9 cellular contexts compared by ENCODE assay signal in the genomic region with DNA sequence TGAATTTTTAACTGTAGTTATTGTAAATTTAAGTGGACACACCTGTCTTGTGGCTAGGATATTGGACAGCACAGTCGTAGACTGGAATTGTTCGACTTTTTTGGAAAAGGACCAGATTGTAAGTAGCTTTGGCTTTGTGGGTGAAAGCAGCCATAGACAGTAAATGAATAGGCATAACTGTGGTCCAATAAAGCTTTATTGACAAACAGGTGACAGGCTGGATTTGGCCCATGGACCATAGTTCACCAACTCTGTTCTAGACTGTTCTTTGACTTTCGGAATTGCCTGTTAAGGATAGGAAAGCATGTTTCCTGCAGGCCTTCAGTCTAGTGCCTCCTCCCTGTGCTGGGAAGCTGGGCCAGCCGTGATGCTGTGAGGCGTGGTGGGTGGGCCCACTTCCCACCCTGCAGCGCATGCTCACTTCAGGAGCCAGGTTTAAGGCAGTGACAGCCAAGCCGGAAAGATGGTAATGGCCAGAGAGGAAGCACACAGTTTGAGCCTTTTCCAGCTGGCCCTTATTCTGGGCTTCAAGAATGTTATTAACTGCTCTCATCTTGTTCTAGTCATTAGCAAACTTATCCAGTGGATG. TPM values are rescaled to one million over a fixed set of nuclear protein-coding genes. Genes with fewer than 3 reads are reported as not detected.
DNase-seq lines count a peak whose midpoint lies in the region; ATAC-seq and TF ChIP-seq lines count a peak whose summit lies in the region.
"Had no signal": no experiment of that assay in that cellular context is flagged by ENCODE, and none has a peak within 500 bp of the region (broad histone marks: within the 10 kb centered on the region; RNA-seq: fewer than 3 reads in every experiment).

No MANE protein-coding gene starts in this region.

- peak overlapping the region in 1 of 2 experiments; percentile 34 for H3K18ac ChIP-seq in mesenchymal stem cell (ENCODE audit: low read depth in 1 of 2, low read length in 2 of 2)

- peaks cover 0 to 24% of the 10 kb centered on the region in 2 donors for H3K4me1 ChIP-seq in breast epithelium
- peaks cover 4% of the 10 kb centered on the region for H3K4me1 ChIP-seq in mammary epithelial cell (ENCODE audit: insufficient read depth, low read length)
- peaks cover 12% of the 10 kb centered on the region for H3K4me1 ChIP-seq in mesenchymal stem cell (ENCODE audit: control insufficient read depth, insufficient read depth, low read depth, low read length)

- H3K27ac Mint-ChIP-seq in brain (peak overlapping the region in 4 of 5 experiments; percentile 23 to 71 (median 25)), type B pancreatic cell (peak overlapping the region; percentile 54)

- H4K8ac ChIP-seq in mesenchymal stem cell (ENCODE audit: low read length), result no peak overlapping the region

- no peak for TF ChIP-seq POLR2A in breast epithelium (IDR thresholded peaks at IDR 0.05)

- H3K4me3 ChIP-seq in breast epithelium, result no peak overlapping the region
- no peak overlapping the region for H3K4me3 ChIP-seq in mammary epithelial cell (replicated peaks in 1 of 3; ENCODE audit: insufficient read depth in 1 of 3, low read depth in 2 of 3, low read length in 3 of 3)
- H3K4me3 ChIP-seq in mesenchymal stem cell (ENCODE audit: insufficient read depth in 1 of 2, low read depth in 1 of 2, low read length in 2 of 2), result no peak overlapping the region

- H3K9me3 Mint-ChIP-seq in brain (no peaks in the 10 kb centered on the region), type B pancreatic cell (no peaks in the 10 kb centered on the region)

- CTCF ChIA-PET in mammary epithelial cell (lab: Charles Lee; ENCODE audit: low non-redundant PET), result interaction anchor here (0.5 kb wide), 1 partner anchor 1527 kb away, joined by 3 read pairs; no protein-coding TSS in a partner anchor

- intact Hi-C loops in breast epithelium (cut with DNase I; ENCODE audit: low total_unique reads) (no loop called here), mammary epithelial cell (cut with micrococcal nuclease) (no loop called here)

- WGBS in mammary epithelial cell (ENCODE audit: low coverage, missing lambda C conversion rate), result 51% methylated on average over 7 of the region's 7 CpGs
- WGBS in mesenchymal stem cell, result 96% methylated on average over 7 of the region's 7 CpGs

- ATAC-seq in HG03139 (IDR thresholded peaks at IDR 0.05; ENCODE audit: unreplicated experiment), result no peak

- no peak overlapping the region for H3K14ac ChIP-seq in mesenchymal stem cell (ENCODE audit: low read length in 2 of 2)

- TF ChIP-seq CTCF in breast epithelium (IDR thresholded peaks at IDR 0.05), result no peak
- TF ChIP-seq CTCF in mammary epithelial cell (conservative IDR thresholded peaks at IDR 0.05 in 1 of 2, IDR thresholded peaks at IDR 0.05 in 1 of 2; ENCODE audit: extremely low read depth in 1 of 2, insufficient read depth in 1 of 2, low read depth in 1 of 2, low read length in 2 of 2), result no peak
- no peak for TF ChIP-seq CTCF in brain (conservative IDR thresholded peaks at IDR 0.05)
- TF ChIP-seq CTCF in type B pancreatic cell (conservative IDR thresholded peaks at IDR 0.05), result no peak

- H4K20me1 ChIP-seq in mammary epithelial cell (ENCODE audit: insufficient read depth, low read length), result no peaks in the 10 kb centered on the region

- H3K9ac ChIP-seq in mammary epithelial cell (ENCODE audit: insufficient read depth, low read length) (no peak overlapping the region), mesenchymal stem cell (ENCODE audit: low read length) (no peak overlapping the region)

- in situ Hi-C loops in mammary epithelial cell (cut with MboI; ENCODE audit: low sequenced_read_pairs in 2 of 2), result no loop called here

- H3K36me3 ChIP-seq in breast epithelium (no peaks in the 10 kb centered on the region), mammary epithelial cell (ENCODE audit: insufficient read depth, low read length) (no peaks in the 10 kb centered on the region), mesenchymal stem cell (ENCODE audit: control insufficient read depth in 1 of 2, insufficient read depth in 2 of 2, low read depth in 1 of 2, low read length in 2 of 2) (peaks cover 5 to 7% of the 10 kb centered on the region in 2 experiments)

- H2AFZ ChIP-seq in mammary epithelial cell (ENCODE audit: low read depth, low read length), result no peak overlapping the region
- H2AFZ ChIP-seq in mesenchymal stem cell (ENCODE audit: low read depth, low read length), result no peak overlapping the region

- H4K91ac ChIP-seq in mesenchymal stem cell (ENCODE audit: low read length), result peak overlapping the region; percentile 52

- peak overlapping the region; percentile 36 for H2AK5ac ChIP-seq in mesenchymal stem cell (ENCODE audit: low read length, severe bottlenecking)

- H3K4me2 ChIP-seq in mammary epithelial cell (ENCODE audit: insufficient read depth, low read depth, low read length) (no peak overlapping the region), mesenchymal stem cell (ENCODE audit: low read length, poor library complexity, severe bottlenecking) (no peak overlapping the region)

- H3K79me1 ChIP-seq in mesenchymal stem cell (replicated peaks; ENCODE audit: low read length, poor library complexity, severe bottlenecking), result peaks cover 5% of the 10 kb centered on the region

- no TSS peak for BruUV-seq in mammary epithelial cell (replicated peaks; lab: Mats Ljungman, UMichigan)

- H3K79me2 ChIP-seq in mammary epithelial cell (ENCODE audit: insufficient read depth, low read length), result peaks cover 77% of the 10 kb centered on the region

- DNase-seq in breast epithelium (ENCODE audit: low spot score in 2 of 2) (no peak), mammary epithelial cell (no peak), mesenchymal stem cell (no peak), type B pancreatic cell (ENCODE audit: extremely low spot score, unreplicated experiment) (no peak), NCI-H526 treated with DMSO at 0.1 percent for 48 hours (lab: John Stamatoyannopoulos, UW) (no peak)
- DNase-seq in activated CD4-positive, CD25-positive, alpha-beta regulatory T cell treated with anti-CD3 and anti-CD28 coated beads, Interleukin-2, amount 50 U/mL, for 72 hours, result no peak
- DNase-seq: stimulated activated CD4-positive, alpha-beta T cell treated with anti-CD3 and anti-CD28 coated beads, Interleukin-2, amount 100 ng/mL, for 24 hours had no signal

- H2BK5ac ChIP-seq in mesenchymal stem cell (ENCODE audit: low read depth, low read length, poor library complexity, severe bottlenecking), result peak overlapping the region; percentile 69

- H3K27me3 Mint-ChIP-seq in brain (peaks cover 4% of the 10 kb centered on the region), type B pancreatic cell (no peaks in the 10 kb centered on the region)

- no peak overlapping the region for H2BK15ac ChIP-seq in mesenchymal stem cell (ENCODE audit: low read depth, poor library complexity, severe bottlenecking)

- dilution Hi-C loops in mammary epithelial cell (cut with HindIII; ENCODE audit: low sequenced_read_pairs), result loop anchor here (5.0 kb wide), 2 partner anchors 44 to 106 kb away; no protein-coding TSS in a partner anchor

- no peaks in the 10 kb centered on the region for H3K27me3 ChIP-seq in breast epithelium
- H3K27me3 ChIP-seq in mammary epithelial cell (ENCODE audit: insufficient read depth, low read length), result no peaks in the 10 kb centered on the region
- H3K27me3 ChIP-seq in mesenchymal stem cell (ENCODE audit: control insufficient read depth in 1 of 2, insufficient read depth in 1 of 2, low read length in 2 of 2), result no peaks in the 10 kb centered on the region

- H3K23ac ChIP-seq in mesenchymal stem cell (ENCODE audit: low read length in 2 of 2), result peak overlapping the region in 1 of 2 experiments; percentile 70

- peak overlapping the region in 1 of 2 experiments; percentile 33 for H2BK12ac ChIP-seq in mesenchymal stem cell (ENCODE audit: low read length in 2 of 2)

- no peaks in the 10 kb centered on the region for H3K36me3 Mint-ChIP-seq in brain
- peaks cover 4% of the 10 kb centered on the region for H3K36me3 Mint-ChIP-seq in type B pancreatic cell

- peak overlapping the region; percentile 82 to 99 for H3K27ac ChIP-seq in breast epithelium
- H3K27ac ChIP-seq in mammary epithelial cell (ENCODE audit: insufficient read depth, low read depth, low read length), result no peak overlapping the region
- H3K27ac ChIP-seq in mesenchymal stem cell (ENCODE audit: low read length, poor library complexity, severe bottlenecking), result peak overlapping the region; percentile 41

- H3K4ac ChIP-seq in mesenchymal stem cell (ENCODE audit: low read depth in 1 of 2, low read length in 2 of 2), result no peak overlapping the region

- H3K4me1 Mint-ChIP-seq in brain (peaks cover 75% of the 10 kb centered on the region), type B pancreatic cell (ENCODE audit: unreplicated experiment) (peaks cover 40% of the 10 kb centered on the region)

- H3K4me3 Mint-ChIP-seq in brain (peak overlapping the region in 2 of 5 experiments; percentile 13 to 45), type B pancreatic cell (peak overlapping the region; percentile 27)

- no peak overlapping the region for H2BK120ac ChIP-seq in mesenchymal stem cell (ENCODE audit: low read depth, low read length)

- H3K9me3 ChIP-seq in breast epithelium, result no peaks in the 10 kb centered on the region
- H3K9me3 ChIP-seq in mammary epithelial cell (replicated peaks; ENCODE audit: insufficient read depth, low read length), result no peaks in the 10 kb centered on the region
- H3K9me3 ChIP-seq in mesenchymal stem cell (ENCODE audit: control insufficient read depth, low read length), result no peaks in the 10 kb centered on the region

RNA-seq across cellular contexts. Expression of a gene that starts 51.8 kb away (rescaled TPM):
- 100 to 1,000 TPM in 2 of 3 donors, 10 to 100 TPM in 1; 90.5 to 105 (median 102) TPM for total RNA-seq in breast epithelium
- 100 to 1,000 TPM in 1 of 2 donors, 10 to 100 TPM in 1; 85.0 to 110 TPM for total RNA-seq in mammary epithelial cell
- 56.4 TPM for polyA plus RNA-seq in mammary epithelial cell
- polyA minus RNA-seq in mammary epithelial cell, result 105 TPM
- polyA plus RNA-seq in brain (ENCODE audit: insufficient read depth, low read depth, low replicate concordance), result 69.9 TPM
- 131 TPM for polyA plus RNA-seq in mesenchymal stem cell (2013, experiment 1 of 2)
- polyA plus RNA-seq in mesenchymal stem cell (2013, experiment 2 of 2), result 141 TPM
- total RNA-seq in type B pancreatic cell (ENCODE audit: low replicate concordance), result 99.8 TPM in 2 replicates
